9 cellular contexts compared by ENCODE assay signal in genomic region chr6:142378138-142378875, GRCh38.
DNase-seq lines count a peak whose midpoint lies in the region; ATAC-seq and TF ChIP-seq lines count a peak whose summit lies in the region.
"Had no signal": no experiment of that assay in that cellular context is flagged by ENCODE, and none has a peak within 500 bp of the region (broad histone marks: within the 10 kb centered on the region; RNA-seq: fewer than 3 reads in every experiment).

No MANE protein-coding gene starts in this region.

- H3K27me3 ChIP-seq in GM23338 (ENCODE audit: insufficient read depth) (no peaks in the 10 kb centered on the region), endodermal cell (ENCODE audit: control insufficient read depth, insufficient read depth, low read length, poor library complexity, severe bottlenecking) (no peaks in the 10 kb centered on the region)

- peaks cover 3% of the 10 kb centered on the region for H3K27me3 Mint-ChIP-seq in GM23338 (ENCODE audit: insufficient read depth, low read depth, poor library complexity)
- H3K27me3 Mint-ChIP-seq in endodermal cell (ENCODE audit: insufficient read depth), result no peaks in the 10 kb centered on the region
- H3K27me3 Mint-ChIP-seq in activated CD8-positive, alpha-beta memory T cell treated with anti-CD3 and anti-CD28 coated beads, Interleukin-2, amount 10 ng/mL, durations not matched to agents 7 days and 5 days, result peaks cover 34% of the 10 kb centered on the region
- no peaks in the 10 kb centered on the region for H3K27me3 Mint-ChIP-seq in activated naive CD8-positive, alpha-beta T cell treated with anti-CD3 and anti-CD28 coated beads for 36 hours

- peak overlapping the region; percentile 47 for H3K27ac ChIP-seq in GM23338 (ENCODE audit: low read depth)
- peak overlapping the region; percentile 49 for H3K27ac ChIP-seq in endodermal cell (ENCODE audit: low read depth, low read length)

- H3K4me1 Mint-ChIP-seq in GM23338 (peaks cover 31% of the 10 kb centered on the region), endodermal cell (peaks cover 49% of the 10 kb centered on the region)
- H3K4me1 Mint-ChIP-seq in activated CD8-positive, alpha-beta memory T cell treated with anti-CD3 and anti-CD28 coated beads, Interleukin-2, amount 10 ng/mL, durations not matched to agents 7 days and 5 days, result no peaks in the 10 kb centered on the region
- H3K4me1 Mint-ChIP-seq in activated naive CD8-positive, alpha-beta T cell treated with anti-CD3 and anti-CD28 coated beads for 36 hours, result no peaks in the 10 kb centered on the region

- no peaks in the 10 kb centered on the region for H3K9me3 ChIP-seq in endodermal cell (ENCODE audit: control insufficient read depth, low read length)

- 57 to 60% methylated on average over 1 to 2 of the region's 2 CpGs for WGBS in endodermal cell (ENCODE audit: insufficient coverage in 1 of 2, insufficient read length in 1 of 2), 2 experiments

- no peaks in the 10 kb centered on the region for H3F3A ChIP-seq in GM23338 (replicated peaks; ENCODE audit: low read depth)

- peaks cover 15% of the 10 kb centered on the region for H3K4me1 ChIP-seq in GM23338 (ENCODE audit: insufficient read depth)
- H3K4me1 ChIP-seq in endodermal cell (ENCODE audit: control insufficient read depth, insufficient read depth, low read length), result peaks cover 11% of the 10 kb centered on the region

- CTCF ChIA-PET in activated CD8-positive, alpha-beta memory T cell treated with anti-CD3 and anti-CD28 coated beads, Interleukin-2, amount 10 ng/mL, durations not matched to agents 7 days and 5 days (lab: Charles Lee), result no interaction called here

- DNase-seq in GM23338 (ENCODE audit: low spot score), result peak; percentile 16
- peak; percentile 57 for DNase-seq in NCI-H345 treated with DMSO at 0.1 percent for 48 hours (lab: John Stamatoyannopoulos, UW; ENCODE audit: unreplicated experiment)
- no peak for DNase-seq in endodermal cell
- peak; percentile 89 for DNase-seq in pulmonary artery endothelial cell (ENCODE audit: low read depth, low spot score)
- no peak for DNase-seq in activated CD8-positive, alpha-beta memory T cell treated with anti-CD3 and anti-CD28 coated beads, Interleukin-2, amount 10 ng/mL, durations not matched to agents 7 days and 5 days
- DNase-seq in HT-29 (ENCODE audit: low spot score), result no peak
- no peak for DNase-seq in activated naive CD8-positive, alpha-beta T cell treated with anti-CD3 and anti-CD28 coated beads for 36 hours
- DNase-seq: HCEC 1CT had no signal

- H3K36me3 Mint-ChIP-seq in GM23338 (ENCODE audit: low read depth) (no peaks in the 10 kb centered on the region), endodermal cell (ENCODE audit: low read depth) (no peaks in the 10 kb centered on the region)
- no peaks in the 10 kb centered on the region for H3K36me3 Mint-ChIP-seq in activated CD8-positive, alpha-beta memory T cell treated with anti-CD3 and anti-CD28 coated beads, Interleukin-2, amount 10 ng/mL, durations not matched to agents 7 days and 5 days
- no peaks in the 10 kb centered on the region for H3K36me3 Mint-ChIP-seq in activated naive CD8-positive, alpha-beta T cell treated with anti-CD3 and anti-CD28 coated beads for 36 hours

- H3K9ac ChIP-seq in endodermal cell (ENCODE audit: extremely low read depth, low read length, poor library complexity, severe bottlenecking), result no peak overlapping the region

- H3K4me3 ChIP-seq in GM23338 (no peak overlapping the region), endodermal cell (ENCODE audit: low read length) (peak overlapping the region; percentile 1)

- TF ChIP-seq CTCF in GM23338 (conservative IDR thresholded peaks at IDR 0.05; ENCODE audit: low read depth in 2 of 2) (no peak), endodermal cell (conservative IDR thresholded peaks at IDR 0.05) (no peak)

- H3K36me3 ChIP-seq in GM23338 (ENCODE audit: insufficient read depth) (no peaks in the 10 kb centered on the region), endodermal cell (ENCODE audit: control insufficient read depth, insufficient read depth, low read length) (no peaks in the 10 kb centered on the region)

- H3K4me3 Mint-ChIP-seq in GM23338, result no peak overlapping the region
- peak overlapping the region; percentile 25 for H3K4me3 Mint-ChIP-seq in endodermal cell
- H3K4me3 Mint-ChIP-seq in activated CD8-positive, alpha-beta memory T cell treated with anti-CD3 and anti-CD28 coated beads, Interleukin-2, amount 10 ng/mL, durations not matched to agents 7 days and 5 days, result no peak overlapping the region
- no peak overlapping the region for H3K4me3 Mint-ChIP-seq in activated naive CD8-positive, alpha-beta T cell treated with anti-CD3 and anti-CD28 coated beads for 36 hours

- H3K27ac Mint-ChIP-seq in GM23338 (peak overlapping the region; percentile 75), endodermal cell (peak overlapping the region; percentile 32)
- no peak overlapping the region for H3K27ac Mint-ChIP-seq in activated CD8-positive, alpha-beta memory T cell treated with anti-CD3 and anti-CD28 coated beads, Interleukin-2, amount 10 ng/mL, durations not matched to agents 7 days and 5 days
- H3K27ac Mint-ChIP-seq in activated naive CD8-positive, alpha-beta T cell treated with anti-CD3 and anti-CD28 coated beads for 36 hours, result no peak overlapping the region

- H3K9me3 Mint-ChIP-seq in GM23338, result no peaks in the 10 kb centered on the region
- H3K9me3 Mint-ChIP-seq in endodermal cell, result no peaks in the 10 kb centered on the region
- H3K9me3 Mint-ChIP-seq in activated CD8-positive, alpha-beta memory T cell treated with anti-CD3 and anti-CD28 coated beads, Interleukin-2, amount 10 ng/mL, durations not matched to agents 7 days and 5 days (ENCODE audit: low read depth), result no peaks in the 10 kb centered on the region
- H3K9me3 Mint-ChIP-seq in activated naive CD8-positive, alpha-beta T cell treated with anti-CD3 and anti-CD28 coated beads for 36 hours, result no peaks in the 10 kb centered on the region

- 0 out of 2 replicates have a peak overlapping the region, but pooled peaks have one; percentile 6 for H3K4me2 ChIP-seq in GM23338

- H4K20me1 ChIP-seq in GM23338 (replicated peaks; ENCODE audit: insufficient read depth), result no peaks in the 10 kb centered on the region

- no peaks in the 10 kb centered on the region for H3K79me2 ChIP-seq in GM23338 (replicated peaks; ENCODE audit: insufficient read depth)

- no peaks in the 10 kb centered on the region for H3K9me2 ChIP-seq in GM23338 (ENCODE audit: insufficient read depth)

- H2AFZ ChIP-seq in GM23338, result no peak overlapping the region

- ATAC-seq in GM23338 (peak; percentile 50; the same call in 2 of the 3 replicates), GM21619 (IDR thresholded peaks at IDR 0.05; ENCODE audit: unreplicated experiment) (no peak)
- no peak for ATAC-seq in activated CD8-positive, alpha-beta memory T cell treated with anti-CD3 and anti-CD28 coated beads, Interleukin-2, amount 10 ng/mL, durations not matched to agents 7 days and 5 days

TF ChIP-seq in GM23338, 12 proteins besides CTCF, POLR2A, EP300 and RAD21:
- TF ChIP-seq ZNF114 (CRISPR knock-in tag; IDR thresholded peaks at IDR 0.05) (no peak), CREB1 (CRISPR knock-in tag; IDR thresholded peaks at IDR 0.05; ENCODE audit: low read depth) (no peak), EZH2 (IDR thresholded peaks at IDR 0.05; ENCODE audit: low read depth, unreplicated experiment) (no peak)

Comparison
In these comparisons a context has a peak if more than half of its experiments do, and no peak if none do; other contexts are left out.
1. DNase-seq: peak in GM23338 (single experiment), NCI-H345 treated with DMSO at 0.1 percent for 48 hours (single experiment) and pulmonary artery endothelial cell (single experiment); none in endodermal cell (single experiment), activated CD8-positive, alpha-beta memory T cell treated with anti-CD3 and anti-CD28 coated beads, Interleukin-2, amount 10 ng/mL, durations not matched to agents 7 days and 5 days (single experiment), HT-29 (single experiment) and activated naive CD8-positive, alpha-beta T cell treated with anti-CD3 and anti-CD28 coated beads for 36 hours (single experiment).
2. H3K27ac Mint-ChIP-seq: peak in GM23338 (single experiment) and endodermal cell (single experiment); none in activated CD8-positive, alpha-beta memory T cell treated with anti-CD3 and anti-CD28 coated beads, Interleukin-2, amount 10 ng/mL, durations not matched to agents 7 days and 5 days (single experiment) and activated naive CD8-positive, alpha-beta T cell treated with anti-CD3 and anti-CD28 coated beads for 36 hours (single experiment).